Comparison of ENCODE assay signal across 8 cellular contexts in genomic region chr19:13842294-13843103, GRCh38. TPM values are rescaled to one million over a fixed set of nuclear protein-coding genes. Genes with fewer than 3 reads are reported as not detected.
A peak's percentile ranks its signal among the peaks of the same experiment; 100 is the strongest.
DNase-seq lines count a peak whose midpoint lies in the region; ATAC-seq and TF ChIP-seq lines count a peak whose summit lies in the region.

No MANE protein-coding gene starts in this region.

- peak overlapping the region; percentile 98 for H4K91ac ChIP-seq in trophoblast cell (ENCODE audit: low read depth, low read length)

- peak overlapping the region; percentile 87 for H2AFZ ChIP-seq in trophoblast cell (ENCODE audit: insufficient read depth, low read length, poor library complexity)

- H3K9ac ChIP-seq in BLaER1 (peak overlapping the region; percentile 95), trophoblast cell (ENCODE audit: low read length) (peak overlapping the region; percentile 94)

- peak overlapping the region; percentile 80 for H4K8ac ChIP-seq in trophoblast cell (ENCODE audit: low read depth, low read length)

- H3K4me1 ChIP-seq in BLaER1 (peaks cover 87% of the 10 kb centered on the region), heart left ventricle (peaks cover 19 to 72% (median 43%) of the 10 kb centered on the region in 12 donors), trophoblast cell (ENCODE audit: control insufficient read depth in 1 of 2, insufficient read depth in 2 of 2, low read length in 2 of 2) (peaks cover 54 to 56% of the 10 kb centered on the region in 2 experiments)

- peaks cover 5% of the 10 kb centered on the region; the same call in 1 of the 2 replicates for H4K20me1 ChIP-seq in BLaER1

- H3K27me3 ChIP-seq in BLaER1 (no peaks in the 10 kb centered on the region), H7 (ENCODE audit: control insufficient read depth, insufficient read depth, low read length) (no peaks in the 10 kb centered on the region), heart left ventricle (no peaks in the 10 kb centered on the region), trophoblast cell (ENCODE audit: insufficient read depth, low read length) (no peaks in the 10 kb centered on the region)

- H2AK5ac ChIP-seq in trophoblast cell (ENCODE audit: low read length): peak overlapping the region; percentile 80

- peak overlapping the region; percentile 89 for H4K12ac ChIP-seq in trophoblast cell (ENCODE audit: low read depth, low read length)

- H3K36me3 ChIP-seq in BLaER1: no peaks in the 10 kb centered on the region
- no peaks in the 10 kb centered on the region for H3K36me3 ChIP-seq in H7 (replicated peaks; ENCODE audit: control insufficient read depth, insufficient read depth, low read length)
- H3K36me3 ChIP-seq in heart left ventricle: peaks cover 0 to 21% (median 7%) of the 10 kb centered on the region in 9 donors
- H3K36me3 ChIP-seq in trophoblast cell (ENCODE audit: control insufficient read depth in 1 of 2, insufficient read depth in 2 of 2, low read length in 2 of 2): peaks cover 32 to 33% of the 10 kb centered on the region in 2 experiments

- peak overlapping the region; percentile 95 for H2BK120ac ChIP-seq in trophoblast cell (ENCODE audit: insufficient read depth, low read length, poor library complexity)

- ATAC-seq in heart left ventricle: peak in 3 of 4 donors; percentile 14 to 29 (median 25)
- no peak for ATAC-seq in GM21526 (IDR thresholded peaks at IDR 0.05; ENCODE audit: low FRiP score, unreplicated experiment)

- TF ChIP-seq POLR2A in heart left ventricle (IDR thresholded peaks at IDR 0.05): peak in 1 of 2 donors; percentile 97

- peak overlapping the region; percentile 97 for H3K4ac ChIP-seq in trophoblast cell (ENCODE audit: low read depth, low read length)

- H2BK12ac ChIP-seq in trophoblast cell (ENCODE audit: low read length): peak overlapping the region; percentile 91

- H3K79me1 ChIP-seq in trophoblast cell (ENCODE audit: low read length): peaks cover 67% of the 10 kb centered on the region

- peak; percentile 95 for DNase-seq in H7
- peak; percentile 41 for DNase-seq in SK-N-DZ (ENCODE audit: low spot score)
- peak; percentile 91 to 94 (median 93) for DNase-seq in heart left ventricle
- DNase-seq in trophoblast cell: peak; percentile 56 to 71
- no peak for DNase-seq in SHP77 treated with DMSO at 0.1 percent for 48 hours (lab: John Stamatoyannopoulos, UW)

- H3K79me2 ChIP-seq in trophoblast cell (ENCODE audit: control insufficient read depth, insufficient read depth, low read length, poor library complexity): peaks cover 55% of the 10 kb centered on the region

- no peak overlapping the region for H3K23ac ChIP-seq in trophoblast cell (ENCODE audit: low read length)

- TF ChIP-seq CTCF in heart left ventricle (IDR thresholded peaks at IDR 0.05): peak in 3 of 12 donors; percentile 29 to 37 (median 33)

- H3K9me3 ChIP-seq in BLaER1: no peaks in the 10 kb centered on the region
- no peaks in the 10 kb centered on the region for H3K9me3 ChIP-seq in heart left ventricle
- H3K9me3 ChIP-seq in trophoblast cell (ENCODE audit: insufficient read depth, low read depth, low read length): no peaks in the 10 kb centered on the region

- H3K27ac ChIP-seq in BLaER1 (peak overlapping the region; percentile 95), adipose tissue (ENCODE audit: low read depth, low read length) (peak overlapping the region; percentile 99), heart left ventricle (peak overlapping the region; percentile 99 to 100 (median 100)), trophoblast cell (ENCODE audit: low read depth, low read length) (peak overlapping the region; percentile 85)

- H3K14ac ChIP-seq in trophoblast cell (ENCODE audit: low read length): peak overlapping the region; percentile 96

- 0 to 1% (median 1%) methylated on average over 59 to 93 of the region's 95 CpGs for WGBS in adipose tissue, 3 donors
- WGBS in heart left ventricle, 4 donors: 0 to 1% (median 0%) methylated on average over 1 to 95 of the region's 95 CpGs
- no CpG with 5 or more reads among the region's 95 CpGs for WGBS in trophoblast cell (ENCODE audit: extremely low coverage, insufficient coverage, insufficient read length)

- peak overlapping the region; percentile 98 for H3K4me2 ChIP-seq in BLaER1
- H3K4me2 ChIP-seq in trophoblast cell (ENCODE audit: low read length): peak overlapping the region; percentile 99

- peak overlapping the region; percentile 92 for H3K4me3 ChIP-seq in BLaER1
- H3K4me3 ChIP-seq in H7 (ENCODE audit: insufficient read depth, low read depth, low read length): peak overlapping the region; percentile 77
- peak overlapping the region; percentile 72 to 99 (median 96) for H3K4me3 ChIP-seq in heart left ventricle
- H3K4me3 ChIP-seq in trophoblast cell (ENCODE audit: low read depth, low read length): peak overlapping the region; percentile 97

- peak overlapping the region; percentile 97 for H3K18ac ChIP-seq in trophoblast cell (ENCODE audit: low read length)

- intact Hi-C loops in heart left ventricle (cut with DNase I): loop anchor here in 2 of 10 donors (5.0 to 10.0 kb wide), 2 partner anchors 688 to 690 kb away; partner anchors contain the start of genes IER2 (in 2 of the 2) and STX10 (in 2 of the 2)

- peak overlapping the region; percentile 99 for H2BK5ac ChIP-seq in trophoblast cell (ENCODE audit: low read depth, low read length, poor library complexity)

RNA-seq across cellular contexts. Expression of gene NANOS3, which starts 34.4 kb away (rescaled TPM):
- not detected in 2 replicates for total RNA-seq in H7 (2014; rRNA removed; shearing (Covaris generic))
- 0.72 and 0.95 TPM in 2 replicates for polyA plus RNA-seq in SK-N-DZ (2014; cell fraction: cytosol; rRNA removed)
- polyA plus RNA-seq in SK-N-DZ (2014; cell fraction: nucleus; rRNA removed): 14.5 and 24.4 TPM in 2 replicates
- polyA plus RNA-seq in adipose tissue: not detected
- total RNA-seq in heart left ventricle: 1 to 10 TPM in 3 of 9 donors, under 1 TPM in 1, not detected in 5; 0.83 to 1.3 (median 1.1) TPM
- 1 to 10 TPM in 1 of 2 donors, under 1 TPM in 1; 0.36 to 1.7 TPM for polyA plus RNA-seq in heart left ventricle
- polyA plus RNA-seq in trophoblast cell (2013): 1.8 and 2.0 TPM in 2 replicates

RNA-seq across cellular contexts. Expression of gene ZSWIM4, which starts 47.3 kb away (rescaled TPM):
- 18.3 and 21.5 TPM in 2 replicates for total RNA-seq in H7 (2014; rRNA removed; shearing (Covaris generic))
- 6.1 and 6.4 TPM in 2 replicates for polyA plus RNA-seq in SK-N-DZ (2014; cell fraction: cytosol; rRNA removed)
- 4.0 and 11.4 TPM in 2 replicates for polyA plus RNA-seq in SK-N-DZ (2014; cell fraction: nucleus; rRNA removed)
- polyA plus RNA-seq in adipose tissue (1 to 10 TPM; 1.6 to 3.4 (median 2.0) TPM), heart left ventricle (1 to 10 TPM; 1.3 to 2.7 TPM)
- 10 to 100 TPM in 1 of 9 donors, 1 to 10 TPM in 8; 2.0 to 10.9 (median 3.4) TPM for total RNA-seq in heart left ventricle
- polyA plus RNA-seq in trophoblast cell (2013): 13.1 and 14.3 TPM in 2 replicates
